In genomic region chr15:85730001-85730820, GRCh38 we compare ENCODE assay signal across 8 cellular contexts.
A peak's percentile ranks its signal among the peaks of the same experiment; 100 is the strongest.
DNase-seq lines count a peak whose midpoint lies in the region; ATAC-seq and TF ChIP-seq lines count a peak whose summit lies in the region.

No MANE protein-coding gene starts in this region.

- peaks cover 28% of the 10 kb centered on the region for H3K4me1 Mint-ChIP-seq in activated CD4-positive, alpha-beta memory T cell treated with anti-CD3 and anti-CD28 coated beads for 36 hours (ENCODE audit: low read depth)
- peaks cover 6% of the 10 kb centered on the region for H3K4me1 Mint-ChIP-seq in neural crest cell

- peak overlapping the region; percentile 71 for H3K27ac Mint-ChIP-seq in activated CD4-positive, alpha-beta memory T cell treated with anti-CD3 and anti-CD28 coated beads for 36 hours
- peak overlapping the region; percentile 54 for H3K27ac Mint-ChIP-seq in neural crest cell (ENCODE audit: unreplicated experiment)

- CTCF ChIA-PET in AG04449 (lab: Yijun Ruan, JAX), result interaction anchor here (0.7 to 6.9 kb wide), 18 partner anchors 9 to 434 kb away, joined by 3 to 99 read pairs (median 4); no protein-coding TSS in a partner anchor
- CTCF ChIA-PET in activated CD4-positive, alpha-beta memory T cell treated with anti-CD3 and anti-CD28 coated beads for 36 hours (lab: Charles Lee), result interaction anchor here (0.6 to 8.0 kb wide), 20 partner anchors 10 to 597 kb away, joined by 3 to 92 read pairs (median 3); no protein-coding TSS in a partner anchor

- no peaks in the 10 kb centered on the region for H3K27me3 Mint-ChIP-seq in activated CD4-positive, alpha-beta memory T cell treated with anti-CD3 and anti-CD28 coated beads for 36 hours
- H3K27me3 Mint-ChIP-seq in neural crest cell (ENCODE audit: low read depth), result no peaks in the 10 kb centered on the region

- peaks cover 12% of the 10 kb centered on the region for H3K9me3 Mint-ChIP-seq in activated CD4-positive, alpha-beta memory T cell treated with anti-CD3 and anti-CD28 coated beads for 36 hours
- peaks cover 10% of the 10 kb centered on the region for H3K9me3 Mint-ChIP-seq in neural crest cell

- no peak overlapping the region for H3K4me3 ChIP-seq in AG04449 (ENCODE audit: low read depth, low read length)

- DNase-seq in AG04449 (ENCODE audit: low read depth, low spot score) (no peak), NCI-H446 (lab: John Stamatoyannopoulos, UW) (peak; percentile 9 to 73), fibroblast of peridontal ligament (ENCODE audit: extremely low read depth) (peak; percentile 82), neural crest cell (ENCODE audit: low read depth, low spot score) (peak; percentile 45)
- DNase-seq in activated CD4-positive, alpha-beta memory T cell treated with anti-CD3 and anti-CD28 coated beads for 36 hours, result peak; percentile 51

- POLR2A ChIA-PET in AG04449 (lab: Yijun Ruan, JAX), result no interaction called here
- POLR2A ChIA-PET in activated CD4-positive, alpha-beta memory T cell treated with anti-CD3 and anti-CD28 coated beads for 36 hours (lab: Charles Lee), result interaction anchor here (0.7 kb wide), 2 partner anchors 85 to 274 kb away, joined by 3 read pairs; no protein-coding TSS in a partner anchor

- H3K4me3 Mint-ChIP-seq in activated CD4-positive, alpha-beta memory T cell treated with anti-CD3 and anti-CD28 coated beads for 36 hours, result no peak overlapping the region
- H3K4me3 Mint-ChIP-seq in neural crest cell, result peak overlapping the region; percentile 11

- peak; percentile 54 for TF ChIP-seq CTCF in AG04449 (IDR thresholded peaks at IDR 0.05; ENCODE audit: insufficient read depth, low read length, missing control alignments)
- TF ChIP-seq CTCF in GM12874 (IDR thresholded peaks at IDR 0.05; ENCODE audit: insufficient read depth, low read depth, low read length), result peak; percentile 57
- peak; percentile 87 for TF ChIP-seq CTCF in neural crest cell (conservative IDR thresholded peaks at IDR 0.05)

- ATAC-seq in HG03175 (IDR thresholded peaks at IDR 0.05; ENCODE audit: unreplicated experiment), result peak; percentile 70
- ATAC-seq in HG03025 (IDR thresholded peaks at IDR 0.05; ENCODE audit: low FRiP score, unreplicated experiment), result no peak

- peaks cover 69% of the 10 kb centered on the region for H3K36me3 Mint-ChIP-seq in activated CD4-positive, alpha-beta memory T cell treated with anti-CD3 and anti-CD28 coated beads for 36 hours
- peaks cover 34% of the 10 kb centered on the region for H3K36me3 Mint-ChIP-seq in neural crest cell (ENCODE audit: low read depth)

- intact Hi-C loops in activated CD4-positive, alpha-beta memory T cell treated with anti-CD3 and anti-CD28 coated beads for 36 hours (cut with micrococcal nuclease), result loop anchor here (1.0 to 2.0 kb wide), 2 partner anchors 101 to 110 kb away; no protein-coding TSS in a partner anchor
